In genomic region chr5:180081481-180081880, GRCh38 we compare ENCODE assay signal across 2 cellular contexts.
TF ChIP-seq lines count a peak whose summit lies in the region.

No MANE protein-coding gene starts in this region.

TF ChIP-seq in GM23338, 12 proteins besides CTCF, POLR2A, EP300 and RAD21:
- TF ChIP-seq ZNF331 (CRISPR knock-in tag; IDR thresholded peaks at IDR 0.05; ENCODE audit: low read depth) (no peak), ZNF462 (CRISPR knock-in tag; IDR thresholded peaks at IDR 0.05) (no peak)

TF ChIP-seq in H1, 55 proteins besides CTCF, POLR2A, EP300 and RAD21:
- TF ChIP-seq KDM5A (IDR thresholded peaks at IDR 0.05; ENCODE audit: low read length), result no peak
- no peak for TF ChIP-seq KDM4A (IDR thresholded peaks at IDR 0.05; ENCODE audit: low read depth, low read length, severe bottlenecking)
